Comparison of ENCODE assay signal across 11 cellular contexts in the genomic region with DNA sequence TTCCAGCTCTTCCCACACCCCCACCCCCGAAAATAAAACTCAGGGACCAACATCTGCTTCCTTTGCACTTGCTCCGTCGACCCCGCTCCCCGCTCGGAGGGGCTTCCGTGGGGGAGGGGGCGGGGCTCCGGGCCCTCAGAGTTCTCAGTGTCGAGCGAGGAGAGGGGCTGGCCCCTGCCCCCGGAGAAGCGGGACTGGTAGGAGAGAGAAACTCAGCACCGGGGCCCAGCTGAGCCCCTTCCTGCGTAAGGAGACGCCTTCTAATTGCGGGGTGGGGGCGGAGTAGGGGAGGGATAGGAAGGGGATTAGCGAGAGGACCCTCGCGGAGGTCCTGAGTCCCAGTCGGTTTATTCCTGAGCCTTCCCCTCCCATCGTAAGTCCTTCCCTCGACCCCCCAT. TPM values are rescaled to one million over a fixed set of nuclear protein-coding genes. Genes with fewer than 3 reads are reported as not detected.
DNase-seq lines count a peak whose midpoint lies in the region; ATAC-seq and TF ChIP-seq lines count a peak whose summit lies in the region.
"Had no signal": no experiment of that assay in that cellular context is flagged by ENCODE, and none has a peak within 500 bp of the region (broad histone marks: within the 10 kb centered on the region; RNA-seq: fewer than 3 reads in every experiment).

No MANE protein-coding gene starts in this region.

- H3K9me3 ChIP-seq in colonic mucosa (no peaks in the 10 kb centered on the region), adrenal gland (replicated peaks in 1 of 3) (no peaks in the 10 kb centered on the region)

- H3K9ac ChIP-seq in colonic mucosa (ENCODE audit: low read depth in 2 of 2, low read length in 2 of 2), result peak overlapping the region in 1 of 2 donors; percentile 75

- POLR2A ChIA-PET in naive thymus-derived CD8-positive, alpha-beta T cell (lab: Charles Lee), result interaction anchor here (0.9 kb wide), 1 partner anchor 1226 kb away, joined by 3 read pairs; no protein-coding TSS in a partner anchor

- WGBS in adrenal gland, 4 donors, result 2 to 8% (median 7%) methylated on average over 11 to 24 of the region's 24 CpGs

- peak; percentile 29 to 51 for ATAC-seq in naive thymus-derived CD8-positive, alpha-beta T cell

- H3K27ac Mint-ChIP-seq in naive thymus-derived CD8-positive, alpha-beta T cell, result peak overlapping the region in 8 of 10 donors; percentile 11 to 85 (median 44)

- no peak for TF ChIP-seq POLR2A in adrenal gland (IDR thresholded peaks at IDR 0.05)

- H3K27ac ChIP-seq in ACC112 (ENCODE audit: low read depth, low read length) (no peak overlapping the region), colonic mucosa (peak overlapping the region; percentile 88), adrenal gland (no peak overlapping the region)

- TF ChIP-seq CTCF in colonic mucosa (IDR thresholded peaks at IDR 0.05) (no peak), adrenal gland (IDR thresholded peaks at IDR 0.05) (no peak)

- peak overlapping the region; percentile 78 to 88 (median 83) for H3K4me3 Mint-ChIP-seq in naive thymus-derived CD8-positive, alpha-beta T cell

- no peaks in the 10 kb centered on the region for H3K79me2 ChIP-seq in ACC112 (ENCODE audit: control insufficient read depth, insufficient read depth, low read length, unreplicated experiment)

- H3K27me3 Mint-ChIP-seq in naive thymus-derived CD8-positive, alpha-beta T cell, result peaks cover 10 to 32% (median 15%) of the 10 kb centered on the region in 5 donors

- H3K4me3 ChIP-seq in ACC112 (ENCODE audit: low read depth, low read length), result peak overlapping the region; percentile 66
- peak overlapping the region; percentile 43 for H3K4me3 ChIP-seq in H7 (ENCODE audit: insufficient read depth, low read depth, low read length)
- H3K4me3 ChIP-seq in colonic mucosa, result peak overlapping the region; percentile 36
- H3K4me3 ChIP-seq in adrenal gland, result peak overlapping the region in 1 of 4 donors; percentile 65

- H3K4me1 Mint-ChIP-seq in naive thymus-derived CD8-positive, alpha-beta T cell, result peaks cover 10 to 22% (median 16%) of the 10 kb centered on the region in 4 donors

- DNase-seq in H7 (peak; percentile 89), colonic mucosa (no peak), SK-N-DZ (ENCODE audit: low spot score) (no peak), NOMO-1 treated with DMSO at 0.1 percent for 48 hours (lab: John Stamatoyannopoulos, UW; ENCODE audit: unreplicated experiment) (no peak), adrenal gland (no peak)
- DNase-seq in naive thymus-derived CD8-positive, alpha-beta T cell, result peak in 2 of 10 donors; percentile 12 to 18
- DNase-seq in effector CD4-positive, alpha-beta T cell, result no peak
- DNase-seq: DND-41, NCI-H345 had no signal

- H3K27me3 ChIP-seq in ACC112 (ENCODE audit: insufficient read depth, low read length) (peaks cover 39% of the 10 kb centered on the region), H7 (ENCODE audit: control insufficient read depth, insufficient read depth, low read length) (peaks cover 49% of the 10 kb centered on the region), colonic mucosa (no peaks in the 10 kb centered on the region), adrenal gland (peaks cover 8% of the 10 kb centered on the region)

- H3K36me3 ChIP-seq in ACC112 (ENCODE audit: insufficient read depth, low read length) (no peaks in the 10 kb centered on the region), H7 (replicated peaks; ENCODE audit: control insufficient read depth, insufficient read depth, low read length) (no peaks in the 10 kb centered on the region), colonic mucosa (no peaks in the 10 kb centered on the region), adrenal gland (replicated peaks in 1 of 2) (no peaks in the 10 kb centered on the region)

- intact Hi-C loops in colonic mucosa (cut with DNase I), result no loop called here
- intact Hi-C loops in adrenal gland (cut with DNase I), result no loop called here

- no peaks in the 10 kb centered on the region for H3K36me3 Mint-ChIP-seq in naive thymus-derived CD8-positive, alpha-beta T cell

- H3K4me1 ChIP-seq in ACC112 (ENCODE audit: control insufficient read depth, insufficient read depth, low read length, unreplicated experiment) (peaks cover 6% of the 10 kb centered on the region), colonic mucosa (peaks cover 18% of the 10 kb centered on the region), adrenal gland (replicated peaks in 1 of 2) (peaks cover 0 to 9% of the 10 kb centered on the region in 2 donors)

- H2AFZ ChIP-seq in ACC112 (ENCODE audit: low read length, unreplicated experiment), result no peak overlapping the region

- no peaks in the 10 kb centered on the region for H3K9me3 Mint-ChIP-seq in naive thymus-derived CD8-positive, alpha-beta T cell

RNA-seq across cellular contexts. Expression of a gene that starts 22.3 kb away (rescaled TPM):
- not detected in 2 replicates for total RNA-seq in H7 (2014; rRNA removed; shearing (Covaris generic))
- total RNA-seq in colonic mucosa (not detected), adrenal gland (under 1 TPM in 1 of 8 donors, not detected in 7; 0.14 TPM)
- total RNA-seq in naive thymus-derived CD8-positive, alpha-beta T cell, result not detected
- not detected for polyA plus RNA-seq in naive thymus-derived CD8-positive, alpha-beta T cell
- not detected in 2 replicates for polyA plus RNA-seq in SK-N-DZ (2014; cell fraction: cytosol; rRNA removed)
- polyA plus RNA-seq in SK-N-DZ (2014; cell fraction: nucleus; rRNA removed), result 0.15 and 0.51 TPM in 2 replicates
- polyA plus RNA-seq in adrenal gland, result not detected
- total RNA-seq: lung microvascular endothelial cell had no signal

RNA-seq across cellular contexts. Expression of a gene that starts 32.5 kb away (rescaled TPM):
- total RNA-seq in H7 (2014; rRNA removed; shearing (Covaris generic)), result not detected in 2 replicates
- total RNA-seq in colonic mucosa (1 to 10 TPM in 1 of 2 donors, under 1 TPM in 1; 0.48 to 1.0 TPM), adrenal gland (1 to 10 TPM in 3 of 8 donors, under 1 TPM in 5; 0.17 to 1.8 (median 0.43) TPM)
- not detected for total RNA-seq in naive thymus-derived CD8-positive, alpha-beta T cell
- polyA plus RNA-seq in naive thymus-derived CD8-positive, alpha-beta T cell, result not detected
- polyA plus RNA-seq in SK-N-DZ (2014; cell fraction: cytosol; rRNA removed), result 8.0 and 9.7 TPM in 2 replicates
- polyA plus RNA-seq in SK-N-DZ (2014; cell fraction: nucleus; rRNA removed), result 19.6 and 24.8 TPM in 2 replicates
- polyA plus RNA-seq in adrenal gland, result 1 to 10 TPM in 1 of 3 donors, under 1 TPM in 2; 0.81 to 5.4 (median 0.95) TPM

RNA-seq across cellular contexts. Expression of a gene that starts 32.8 kb away (rescaled TPM):
- 20.1 and 28.1 TPM in 2 replicates for total RNA-seq in H7 (2014; rRNA removed; shearing (Covaris generic))
- total RNA-seq in colonic mucosa (1 to 10 TPM in 1 of 2 donors, under 1 TPM in 1; 0.69 to 1.8 TPM), adrenal gland (1 to 10 TPM in 2 of 8 donors, not detected in 6; 1.5 TPM)
- 1 to 10 TPM; 4.1 to 5.3 TPM for total RNA-seq in naive thymus-derived CD8-positive, alpha-beta T cell
- not detected for polyA plus RNA-seq in naive thymus-derived CD8-positive, alpha-beta T cell
- polyA plus RNA-seq in SK-N-DZ (2014; cell fraction: cytosol; rRNA removed), result 0.80 and 1.7 TPM in 2 replicates
- 7.4 and 8.1 TPM in 2 replicates for polyA plus RNA-seq in SK-N-DZ (2014; cell fraction: nucleus; rRNA removed)
- 1 to 10 TPM in 2 of 3 donors, under 1 TPM in 1; 0.44 to 8.9 (median 2.5) TPM for polyA plus RNA-seq in adrenal gland
- total RNA-seq: lung microvascular endothelial cell had no signal

RNA-seq across cellular contexts. Expression of a gene that starts 46.5 kb away (rescaled TPM):
- 73.6 and 85.3 TPM in 2 replicates for total RNA-seq in H7 (2014; rRNA removed; shearing (Covaris generic))
- total RNA-seq in colonic mucosa, result 10 to 100 TPM; 76.8 to 99.4 TPM
- 10 to 100 TPM; 45.9 to 53.8 TPM for total RNA-seq in naive thymus-derived CD8-positive, alpha-beta T cell
- 100 to 1,000 TPM; 109 to 173 (median 121) TPM for polyA plus RNA-seq in naive thymus-derived CD8-positive, alpha-beta T cell
- polyA plus RNA-seq in SK-N-DZ (2014; cell fraction: cytosol; rRNA removed), result 80.9 and 138 TPM in 2 replicates
- polyA plus RNA-seq in SK-N-DZ (2014; cell fraction: nucleus; rRNA removed), result 107 and 112 TPM in 2 replicates
- total RNA-seq in adrenal gland, result 100 to 1,000 TPM in 6 of 8 donors, 10 to 100 TPM in 2; 57.2 to 229 (median 148) TPM
- 100 to 1,000 TPM in 1 of 3 donors, 10 to 100 TPM in 2; 33.7 to 143 (median 95.1) TPM for polyA plus RNA-seq in adrenal gland
